In genomic region chr4:59314637-59315036, GRCh38 we compare ENCODE assay signal across 1 cellular context.
TF ChIP-seq lines count a peak whose summit lies in the region.

No MANE protein-coding gene starts in this region.

TF ChIP-seq in K562, 482 proteins besides CTCF, POLR2A, EP300 and RAD21 (continued from another document):
- TF ChIP-seq, protein P1, sequence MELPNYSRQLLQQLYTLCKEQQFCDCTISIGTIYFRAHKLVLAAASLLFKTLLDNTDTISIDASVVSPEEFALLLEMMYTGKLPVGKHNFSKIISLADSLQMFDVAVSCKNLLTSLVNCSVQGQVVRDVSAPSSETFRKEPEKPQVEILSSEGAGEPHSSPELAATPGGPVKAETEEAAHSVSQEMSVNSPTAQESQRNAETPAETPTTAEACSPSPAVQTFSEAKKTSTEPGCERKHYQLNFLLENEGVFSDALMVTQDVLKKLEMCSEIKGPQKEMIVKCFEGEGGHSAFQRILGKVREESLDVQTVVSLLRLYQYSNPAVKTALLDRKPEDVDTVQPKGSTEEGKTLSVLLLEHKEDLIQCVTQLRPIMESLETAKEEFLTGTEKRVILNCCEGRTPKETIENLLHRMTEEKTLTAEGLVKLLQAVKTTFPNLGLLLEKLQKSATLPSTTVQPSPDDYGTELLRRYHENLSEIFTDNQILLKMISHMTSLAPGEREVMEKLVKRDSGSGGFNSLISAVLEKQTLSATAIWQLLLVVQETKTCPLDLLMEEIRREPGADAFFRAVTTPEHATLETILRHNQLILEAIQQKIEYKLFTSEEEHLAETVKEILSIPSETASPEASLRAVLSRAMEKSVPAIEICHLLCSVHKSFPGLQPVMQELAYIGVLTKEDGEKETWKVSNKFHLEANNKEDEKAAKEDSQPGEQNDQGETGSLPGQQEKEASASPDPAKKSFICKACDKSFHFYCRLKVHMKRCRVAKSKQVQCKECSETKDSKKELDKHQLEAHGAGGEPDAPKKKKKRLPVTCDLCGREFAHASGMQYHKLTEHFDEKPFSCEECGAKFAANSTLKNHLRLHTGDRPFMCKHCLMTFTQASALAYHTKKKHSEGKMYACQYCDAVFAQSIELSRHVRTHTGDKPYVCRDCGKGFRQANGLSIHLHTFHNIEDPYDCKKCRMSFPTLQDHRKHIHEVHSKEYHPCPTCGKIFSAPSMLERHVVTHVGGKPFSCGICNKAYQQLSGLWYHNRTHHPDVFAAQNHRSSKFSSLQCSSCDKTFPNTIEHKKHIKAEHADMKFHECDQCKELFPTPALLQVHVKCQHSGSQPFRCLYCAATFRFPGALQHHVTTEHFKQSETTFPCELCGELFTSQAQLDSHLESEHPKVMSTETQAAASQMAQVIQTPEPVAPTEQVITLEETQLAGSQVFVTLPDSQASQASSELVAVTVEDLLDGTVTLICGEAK (IDR thresholded peaks at IDR 0.05) = no peak
- TF ChIP-seq, protein P1 (CRISPR knock-in tag; IDR thresholded peaks at IDR 0.05) = no peak
